14 cellular contexts compared by ENCODE assay signal in genomic region chr19:56270676-56271075, GRCh38.
A peak's percentile ranks its signal among the peaks of the same experiment; 100 is the strongest.
DNase-seq lines count a peak whose midpoint lies in the region; ATAC-seq lines count a peak whose summit lies in the region.
"Had no signal": no experiment of that assay in that cellular context is flagged by ENCODE, and none has a peak within 500 bp of the region (broad histone marks: within the 10 kb centered on the region; RNA-seq: fewer than 3 reads in every experiment).

No MANE protein-coding gene starts in this region.

- no peak overlapping the region for H3K4me3 Mint-ChIP-seq in central memory CD8-positive, alpha-beta T cell
- H3K4me3 Mint-ChIP-seq: activated naive CD4-positive, alpha-beta T cell treated with anti-CD3 and anti-CD28 coated beads, Interleukin-2, amount 10 ng/mL, durations not matched to agents 7 days and 5 days had no signal

- no peaks in the 10 kb centered on the region for H3K9me3 Mint-ChIP-seq in central memory CD8-positive, alpha-beta T cell
- H3K9me3 Mint-ChIP-seq: activated naive CD4-positive, alpha-beta T cell treated with anti-CD3 and anti-CD28 coated beads, Interleukin-2, amount 10 ng/mL, durations not matched to agents 7 days and 5 days had no signal

- H3K36me3 Mint-ChIP-seq in central memory CD8-positive, alpha-beta T cell (ENCODE audit: insufficient read depth), result peaks cover 2% of the 10 kb centered on the region
- H3K36me3 Mint-ChIP-seq: activated naive CD4-positive, alpha-beta T cell treated with anti-CD3 and anti-CD28 coated beads, Interleukin-2, amount 10 ng/mL, durations not matched to agents 7 days and 5 days had no signal

- no peaks in the 10 kb centered on the region for H3K27me3 Mint-ChIP-seq in central memory CD8-positive, alpha-beta T cell
- H3K27me3 Mint-ChIP-seq: activated naive CD4-positive, alpha-beta T cell treated with anti-CD3 and anti-CD28 coated beads, Interleukin-2, amount 10 ng/mL, durations not matched to agents 7 days and 5 days had no signal

- ATAC-seq in central memory CD8-positive, alpha-beta T cell (replicated peaks; ENCODE audit: extremely low read depth, poor library complexity, severe bottlenecking), result peak; percentile 36
- no peak for ATAC-seq in GM21723 (IDR thresholded peaks at IDR 0.05; ENCODE audit: unreplicated experiment)
- ATAC-seq: heart right ventricle had no signal

- DNase-seq in Kasumi-1 (lab: John Stamatoyannopoulos, UW) (peak; percentile 85 to 88), SIG-M5 (lab: John Stamatoyannopoulos, UW) (peak; percentile 89), GM19238 (ENCODE audit: insufficient read length, low spot score) (no peak), NCI-H146 treated with DMSO at 0.1 percent for 48 hours (lab: John Stamatoyannopoulos, UW; ENCODE audit: unreplicated experiment) (no peak), NCI-H2196 treated with DMSO at 0.1 percent for 48 hours (lab: John Stamatoyannopoulos, UW; ENCODE audit: unreplicated experiment) (no peak)
- no peak for DNase-seq in central memory CD8-positive, alpha-beta T cell (ENCODE audit: low spot score in 2 of 2)
- DNase-seq: activated CD4-positive, alpha-beta T cell treated with anti-CD3 and anti-CD28 coated beads, Interleukin-2, amount 50 U/mL, for 48 hours; activated naive CD4-positive, alpha-beta T cell treated with anti-CD3 and anti-CD28 coated beads, Interleukin-2, amount 10 ng/mL, durations not matched to agents 7 days and 5 days; activated T-cell treated with anti-CD3 and anti-CD28 coated beads, Interleukin-2, amount 50 U/mL, for 1 hour; heart right ventricle; mammary epithelial cell; NCI-H510A treated with DMSO at 0.1 percent for 48 hours; PC-9 had no signal

- no peaks in the 10 kb centered on the region for H3K4me1 Mint-ChIP-seq in central memory CD8-positive, alpha-beta T cell
- H3K4me1 Mint-ChIP-seq: activated naive CD4-positive, alpha-beta T cell treated with anti-CD3 and anti-CD28 coated beads, Interleukin-2, amount 10 ng/mL, durations not matched to agents 7 days and 5 days had no signal

- H3K27ac Mint-ChIP-seq in central memory CD8-positive, alpha-beta T cell (ENCODE audit: low read depth), result no peak overlapping the region
- H3K27ac Mint-ChIP-seq: activated naive CD4-positive, alpha-beta T cell treated with anti-CD3 and anti-CD28 coated beads, Interleukin-2, amount 10 ng/mL, durations not matched to agents 7 days and 5 days had no signal

Comparison
In these comparisons a context has a peak if more than half of its experiments do, and no peak if none do; other contexts are left out.
1. DNase-seq: peak in Kasumi-1 (2 of 2) and SIG-M5 (single experiment); none in central memory CD8-positive, alpha-beta T cell (0 of 2), GM19238 (single experiment), NCI-H146 treated with DMSO at 0.1 percent for 48 hours (single experiment) and NCI-H2196 treated with DMSO at 0.1 percent for 48 hours (single experiment).